Comparison of ENCODE assay signal across 16 cellular contexts in genomic region chr6:57312004-57312345, GRCh38.
"Had no signal": no experiment of that assay in that cellular context is flagged by ENCODE, and none has a peak within 500 bp of the region (broad histone marks: within the 10 kb centered on the region; RNA-seq: fewer than 3 reads in every experiment).

No MANE protein-coding gene starts in this region.

- H3K4me3 ChIP-seq: gastrocnemius medialis, heart right ventricle, ovary, right atrium auricular region, smooth muscle cell had no signal

- ATAC-seq: esophagus mucosa; gastrocnemius medialis; heart right ventricle; naive thymus-derived CD8-positive, alpha-beta T cell had no signal

- H3K36me3 Mint-ChIP-seq: naive thymus-derived CD8-positive, alpha-beta T cell had no signal

- H3K9me3 ChIP-seq: gastrocnemius medialis, heart right ventricle, neutrophil, ovary, right atrium auricular region had no signal

- H3K4me3 Mint-ChIP-seq: naive thymus-derived CD8-positive, alpha-beta T cell had no signal

- H3K27ac ChIP-seq: gastrocnemius medialis, heart right ventricle, neutrophil, ovary, right atrium auricular region had no signal

- H3K9me3 Mint-ChIP-seq: naive thymus-derived CD8-positive, alpha-beta T cell had no signal

- H3K27me3 ChIP-seq: gastrocnemius medialis, heart right ventricle, ovary, right atrium auricular region had no signal

- FAIRE-seq: endometrium, islet of Langerhans had no signal

- H3K27ac Mint-ChIP-seq: naive thymus-derived CD8-positive, alpha-beta T cell had no signal

- DNase-seq: effector memory CD4-positive, alpha-beta T cell; gastrocnemius medialis; heart right ventricle; hypothalamus; kidney glomerular epithelial cell; naive thymus-derived CD8-positive, alpha-beta T cell; ovary; stimulated activated CD4-positive, alpha-beta T cell treated with anti-CD3 and anti-CD28 coated beads, Interleukin-2, amount 100 ng/mL, for 48 hours; stimulated activated naive CD4-positive, alpha-beta T cell treated with Interleukin-2 at 50 U/mL for 16 hours; trophoblast cell had no signal

- H3K36me3 ChIP-seq: gastrocnemius medialis, heart right ventricle, neutrophil, ovary, right atrium auricular region had no signal
